ENCODE assay signal across 9 cellular contexts in the genomic region with DNA sequence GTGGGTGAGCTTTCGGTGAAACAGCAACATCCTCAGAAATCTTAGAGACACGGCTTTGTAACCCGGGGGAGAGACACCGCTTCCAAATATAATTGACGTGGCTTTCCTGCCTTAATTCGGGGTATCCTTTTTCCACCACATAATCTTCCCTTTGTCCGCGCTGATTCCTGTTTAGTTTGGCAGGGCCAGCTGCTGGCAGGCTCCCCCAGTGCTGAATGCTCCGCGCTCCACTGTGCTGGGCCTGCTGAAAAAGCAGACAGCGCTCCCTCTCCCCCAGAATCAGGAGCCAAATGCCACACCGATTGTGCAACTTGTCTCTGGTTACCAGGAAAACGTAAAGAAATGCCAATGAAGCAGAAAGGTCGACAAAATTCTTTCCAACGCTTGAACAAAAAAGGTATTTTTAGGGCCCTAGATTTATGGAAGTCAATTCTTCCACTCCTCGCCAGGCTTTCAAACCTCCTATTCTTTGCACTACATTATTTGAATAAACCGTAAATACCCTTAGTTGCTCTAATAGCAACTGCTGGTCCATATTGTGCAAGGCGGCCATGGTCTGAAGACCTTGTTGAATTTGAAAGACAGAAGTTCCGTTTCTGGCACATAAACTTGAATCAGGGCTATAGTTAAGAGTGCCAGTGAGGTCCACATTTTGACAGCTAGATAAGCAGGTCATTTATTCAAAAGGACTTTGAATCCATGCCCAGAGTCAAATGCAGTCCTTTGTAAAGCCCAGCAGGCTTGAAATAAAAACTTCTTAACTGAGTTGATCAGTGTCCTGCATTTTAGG.
DNase-seq lines count a peak whose midpoint lies in the region; ATAC-seq and TF ChIP-seq lines count a peak whose summit lies in the region.
"Had no signal": no experiment of that assay in that cellular context is flagged by ENCODE, and none has a peak within 500 bp of the region (broad histone marks: within the 10 kb centered on the region; RNA-seq: fewer than 3 reads in every experiment).

No MANE protein-coding gene starts in this region.

- H3K4me3 ChIP-seq in lower lobe of right lung (peak overlapping the region; percentile 43), thyroid gland (replicated peaks in 1 of 3) (no peak overlapping the region)

- 24 to 45% methylated on average over 19 of the region's 19 CpGs for WGBS in thyroid gland, 2 donors

- no peak for DNase-seq in activated CD4-positive, alpha-beta T cell treated with anti-CD3 and anti-CD28 coated beads, Interleukin-2, amount 10 ng/mL, durations not matched to agents 7 days and 5 days
- DNase-seq in activated CD4-positive, alpha-beta T cell treated with anti-CD3 and anti-CD28 coated beads, Interleukin-2, amount 50 U/mL, for 1 hour = no peak
- no peak for DNase-seq in lower lobe of right lung
- peak; percentile 72 to 85 for DNase-seq in thyroid gland
- no peak for DNase-seq in stimulated activated naive CD4-positive, alpha-beta T cell (lab: John Stamatoyannopoulos, UW)

- H3K27ac Mint-ChIP-seq in activated CD4-positive, alpha-beta T cell treated with anti-CD3 and anti-CD28 coated beads, Interleukin-2, amount 10 ng/mL, durations not matched to agents 7 days and 5 days = peak overlapping the region; percentile 87
- H3K27ac Mint-ChIP-seq: B cell had no signal

- TF ChIP-seq CTCF in lower lobe of right lung (IDR thresholded peaks at IDR 0.05) (no peak), thyroid gland (IDR thresholded peaks at IDR 0.05) (no peak)

- CTCF ChIA-PET in activated CD4-positive, alpha-beta T cell treated with anti-CD3 and anti-CD28 coated beads, Interleukin-2, amount 10 ng/mL, durations not matched to agents 7 days and 5 days (lab: Charles Lee) = interaction anchor here (1.4 kb wide), 1 partner anchor 20 kb away, joined by 3 read pairs; no protein-coding TSS in a partner anchor

- H3K4me1 ChIP-seq in lower lobe of right lung (peaks cover 22% of the 10 kb centered on the region), thyroid gland (peaks cover 13 to 22% of the 10 kb centered on the region in 2 donors)

- ATAC-seq in lower lobe of right lung (peak; percentile 61 to 69), HG03135 (IDR thresholded peaks at IDR 0.05; ENCODE audit: unreplicated experiment) (no peak), HG03460 (IDR thresholded peaks at IDR 0.05; ENCODE audit: unreplicated experiment) (no peak)

- peak in 1 of 2 donors; percentile 10 for TF ChIP-seq POLR2A in thyroid gland (IDR thresholded peaks at IDR 0.05)

- H3K27me3 ChIP-seq in lower lobe of right lung (ENCODE audit: low read depth) (no peaks in the 10 kb centered on the region), thyroid gland (no peaks in the 10 kb centered on the region)

- POLR2A ChIA-PET in activated CD4-positive, alpha-beta T cell treated with anti-CD3 and anti-CD28 coated beads, Interleukin-2, amount 10 ng/mL, durations not matched to agents 7 days and 5 days (lab: Charles Lee) = no interaction called here

- no peaks in the 10 kb centered on the region for H3K27me3 Mint-ChIP-seq in activated CD4-positive, alpha-beta T cell treated with anti-CD3 and anti-CD28 coated beads, Interleukin-2, amount 10 ng/mL, durations not matched to agents 7 days and 5 days

- peaks cover 34% of the 10 kb centered on the region for H3K4me1 Mint-ChIP-seq in activated CD4-positive, alpha-beta T cell treated with anti-CD3 and anti-CD28 coated beads, Interleukin-2, amount 10 ng/mL, durations not matched to agents 7 days and 5 days
- H3K4me1 Mint-ChIP-seq: B cell had no signal

- peak overlapping the region; percentile 47 for H3K4me3 Mint-ChIP-seq in activated CD4-positive, alpha-beta T cell treated with anti-CD3 and anti-CD28 coated beads, Interleukin-2, amount 10 ng/mL, durations not matched to agents 7 days and 5 days
- H3K4me3 Mint-ChIP-seq: B cell had no signal

- no peaks in the 10 kb centered on the region for H3K9me3 ChIP-seq in lower lobe of right lung
- no peaks in the 10 kb centered on the region for H3K9me3 ChIP-seq in thyroid gland

- no peaks in the 10 kb centered on the region for H3K9me3 Mint-ChIP-seq in activated CD4-positive, alpha-beta T cell treated with anti-CD3 and anti-CD28 coated beads, Interleukin-2, amount 10 ng/mL, durations not matched to agents 7 days and 5 days

- intact Hi-C loops in lower lobe of right lung (cut with DNase I) = no loop called here
- intact Hi-C loops in thyroid gland (cut with DNase I) = no loop called here

- no peaks in the 10 kb centered on the region for H3K36me3 Mint-ChIP-seq in activated CD4-positive, alpha-beta T cell treated with anti-CD3 and anti-CD28 coated beads, Interleukin-2, amount 10 ng/mL, durations not matched to agents 7 days and 5 days (ENCODE audit: low read depth)

- no peaks in the 10 kb centered on the region for H3K36me3 ChIP-seq in lower lobe of right lung
- no peaks in the 10 kb centered on the region for H3K36me3 ChIP-seq in thyroid gland

- peak overlapping the region; percentile 94 for H3K27ac ChIP-seq in cingulate gyrus (ENCODE audit: low read depth, low read length)
- peak overlapping the region; percentile 83 for H3K27ac ChIP-seq in lower lobe of right lung
- H3K27ac ChIP-seq in thyroid gland = peak overlapping the region; percentile 74 to 95 (median 80)

Comparison
In these comparisons a context has a peak if more than half of its experiments do, and no peak if none do; other contexts are left out.
1. DNase-seq: peak in thyroid gland (2 of 2); none in activated CD4-positive, alpha-beta T cell treated with anti-CD3 and anti-CD28 coated beads, Interleukin-2, amount 10 ng/mL, durations not matched to agents 7 days and 5 days (single experiment), activated CD4-positive, alpha-beta T cell treated with anti-CD3 and anti-CD28 coated beads, Interleukin-2, amount 50 U/mL, for 1 hour (single experiment), lower lobe of right lung (single experiment) and stimulated activated naive CD4-positive, alpha-beta T cell (0 of 6).
2. ATAC-seq: peak in lower lobe of right lung (2 of 2); none in HG03135 (single experiment) and HG03460 (single experiment).
3. Peak in every context shown above with its lines, with median percentiles within 50 percentile points of each other: H3K27ac ChIP-seq.